Comparison of ENCODE assay signal across 8 cellular contexts in genomic region chrX:47191331-47191730, GRCh38. TPM values are rescaled to one million over a fixed set of nuclear protein-coding genes. Genes with fewer than 3 reads are reported as not detected.
A peak's percentile ranks its signal among the peaks of the same experiment; 100 is the strongest.
DNase-seq lines count a peak whose midpoint lies in the region; ATAC-seq, FAIRE-seq and TF ChIP-seq lines count a peak whose summit lies in the region.

No MANE protein-coding gene starts in this region.

- CTCF ChIA-PET in AG04449 (lab: Yijun Ruan, JAX) (interaction anchor here (0.6 to 4.1 kb wide), 8 partner anchors 9 to 331 kb away, joined by 3 to 26 read pairs (median 4); partner anchors contain the start of gene CDK16), HepG2 (lab: Yijun Ruan, JAX; ENCODE audit: low intra/inter-chr PET ratio, low total read pairs) (no interaction called here)

- peaks cover 33% of the 10 kb centered on the region for H3K4me1 ChIP-seq in HepG2 (ENCODE audit: insufficient read depth, low read length)

- in situ Hi-C loops in astrocyte of the spinal cord (cut with HindIII; ENCODE audit: low sequenced_read_pairs): no loop called here
- in situ Hi-C loops in HepG2 (cut with HindIII; ENCODE audit: extremely low pct_ligation_motif_present, low pct_unique_long_range_greater_than_20kb): loop anchor here (5.0 kb wide), 2 partner anchors 196 to 331 kb away; no protein-coding TSS in a partner anchor

- intact Hi-C loops in HepG2 (cut with micrococcal nuclease; ENCODE audit: unreplicated experiment): no loop called here

- H3K4me3 ChIP-seq in AG04449 (ENCODE audit: low read depth, low read length): peak overlapping the region; percentile 64
- H3K4me3 ChIP-seq in astrocyte of the spinal cord (ENCODE audit: low read depth, low read length): peak overlapping the region; percentile 60
- peak overlapping the region; percentile 60 to 71 (median 66) for H3K4me3 ChIP-seq in HepG2 (replicated peaks in 1 of 3; ENCODE audit: insufficient read depth in 1 of 3, low read depth in 2 of 3, low read length in 3 of 3)

- peak overlapping the region; percentile 30 for H3K27ac ChIP-seq in HepG2 (ENCODE audit: extremely low read length, insufficient read depth, low read length)

- FAIRE-seq in HepG2 (lab: Jason Lieb, UNC) (no peak), HTR-8/SVneo (lab: Jason Lieb, UNC) (no peak), H54 (lab: Jason Lieb, UNC) (no peak)

- TF ChIP-seq EP300 in HepG2 (IDR thresholded peaks at IDR 0.05; ENCODE audit: low read depth in 2 of 2, low read length in 2 of 2): no peak
- TF ChIP-seq EP300 in HepG2 (CRISPR knock-in tag; IDR thresholded peaks at IDR 0.05; ENCODE audit: borderline replicate concordance): no peak

- TF ChIP-seq RAD21 in HepG2 (CRISPR knock-in tag; IDR thresholded peaks at IDR 0.05): no peak

- peak overlapping the region; percentile 82 for H3K4me2 ChIP-seq in HepG2 (ENCODE audit: low read depth, low read length)

- TF ChIP-seq CTCF in AG04449 (IDR thresholded peaks at IDR 0.05; ENCODE audit: insufficient read depth, low read length, missing control alignments) (no peak), astrocyte of the spinal cord (IDR thresholded peaks at IDR 0.05; ENCODE audit: low read depth, low read length) (no peak), HepG2 (CRISPR knock-in tag; IDR thresholded peaks at IDR 0.05) (no peak)

- H3K79me2 ChIP-seq in HepG2 (ENCODE audit: insufficient read depth, low read length): peaks cover 23% of the 10 kb centered on the region

- POLR2A ChIA-PET in AG04449 (lab: Yijun Ruan, JAX) (no interaction called here), HepG2 (lab: Yijun Ruan, JAX) (interaction anchor here (0.9 to 2.8 kb wide), 6 partner anchors 26 to 332 kb away, joined by 3 to 17 read pairs (median 6); partner anchors contain the start of genes NDUFB11, RBM10 and USP11)

- H3K9ac ChIP-seq in HepG2 (ENCODE audit: insufficient read depth, low read depth, low read length): peak overlapping the region; percentile 62

- no peaks in the 10 kb centered on the region; a peak in 1 of 5 replicates for H3K27me3 ChIP-seq in HepG2 (ENCODE audit: control insufficient read depth in 1 of 2, insufficient read depth in 2 of 2, low read length in 2 of 2)

- H2AFZ ChIP-seq in HepG2 (ENCODE audit: low read length): no peak overlapping the region

- TF ChIP-seq POLR2A in HepG2 (IDR thresholded peaks at IDR 0.05; ENCODE audit: insufficient read depth in 1 of 2, low read depth in 2 of 2, low read length in 2 of 2) (no peak), H54 (IDR thresholded peaks at IDR 0.05; ENCODE audit: low read depth, low read length) (no peak)

- no peaks in the 10 kb centered on the region for H3K9me3 ChIP-seq in HepG2 (ENCODE audit: low read length)

- DNase-seq in AG04449 (ENCODE audit: low read depth, low spot score) (no peak), astrocyte of the spinal cord (ENCODE audit: low read depth, low spot score) (no peak), HepG2 (ENCODE audit: low spot score) (no peak), HTR-8/SVneo (ENCODE audit: insufficient read length, low spot score) (no peak), H54 (ENCODE audit: insufficient read length, low spot score) (no peak)
- DNase-seq in stimulated activated CD8-positive, alpha-beta memory T cell treated with anti-CD3 and anti-CD28 coated beads, Interleukin-15, amount 100 ng/mL, for 4 hours (ENCODE audit: low read depth in 2 of 2): peak; percentile 18 to 38

- BruUV-seq in HepG2 (replicated peaks; lab: Mats Ljungman, UMichigan): no TSS peak

- H4K20me1 ChIP-seq in HepG2 (ENCODE audit: insufficient read depth, low read length): no peaks in the 10 kb centered on the region

- peak; percentile 27 for ATAC-seq in HG03175 (IDR thresholded peaks at IDR 0.05; ENCODE audit: unreplicated experiment)
- ATAC-seq in SK-N-SH treated with all-trans-retinoic acid at 6 μM for 48 hours: 0 out of 3 replicates have a peak, but pooled peaks have one; percentile 4
- peak; percentile 53 for ATAC-seq in HepG2

- no peaks in the 10 kb centered on the region for H3K36me3 ChIP-seq in HepG2 (replicated peaks in 1 of 2; ENCODE audit: control insufficient read depth in 1 of 2, insufficient read depth in 2 of 2, low read length in 2 of 2)

- 2% methylated on average over 13 of the region's 26 CpGs for WGBS in HepG2 (ENCODE audit: low lambda C conversion rate)

RNA-seq across cellular contexts. Expression of gene UBA1, which starts 2.3 kb away (rescaled TPM):
- 93.3 and 95.6 TPM in 2 replicates for total RNA-seq in HepG2 (2016; rRNA removed; fragmentation: Illumina TruSeq; extraction: Trizol)
- total RNA-seq in HepG2 (2016; cell fraction: cytosol; rRNA removed; fragmentation: Illumina TruSeq; extraction: Trizol; ENCODE audit: low read depth): 5.4 and 7.1 TPM in 2 replicates
- 77.7 and 94.2 TPM in 2 replicates for total RNA-seq in HepG2 (2016; cell fraction: insoluble cytoplasmic fraction; rRNA removed; fragmentation: Illumina TruSeq; extraction: Trizol)
- total RNA-seq in HepG2 (2016; cell fraction: membrane; rRNA removed; fragmentation: Illumina TruSeq; extraction: Trizol): 18.1 and 19.1 TPM in 2 replicates
- 55.6 and 61.3 TPM in 2 replicates for total RNA-seq in HepG2 (2016; cell fraction: nucleus; rRNA removed; fragmentation: Illumina TruSeq; extraction: Trizol)
- 129 and 146 TPM in 2 replicates for polyA plus RNA-seq in HepG2 (2011; rRNA removed)
- polyA plus RNA-seq in HepG2 (2011; cell fraction: cytosol; rRNA removed): 77.3 and 97.9 TPM in 2 replicates
- 223 and 227 TPM in 2 replicates for polyA plus RNA-seq in HepG2 (2011; cell fraction: nucleus; rRNA removed)
- 84.6 and 94.4 TPM in 2 replicates for polyA plus RNA-seq in HepG2 (2012)
- 4.8 and 5.6 TPM in 2 replicates for polyA plus RNA-seq in HepG2 (2016; cell fraction: cytosol; fragmentation: Illumina TruSeq; extraction: Trizol; ENCODE audit: low read depth)
- polyA plus RNA-seq in HepG2 (2016; cell fraction: insoluble cytoplasmic fraction; fragmentation: Illumina TruSeq; extraction: Trizol; ENCODE audit: low read depth): 93.8 and 120 TPM in 2 replicates
- polyA plus RNA-seq in HepG2 (2016; cell fraction: membrane; fragmentation: Illumina TruSeq; extraction: Trizol; ENCODE audit: low read depth): 10.0 and 13.0 TPM in 2 replicates
- polyA plus RNA-seq in HepG2 (2016; cell fraction: nucleus; fragmentation: Illumina TruSeq; extraction: Trizol; ENCODE audit: insufficient read depth, low read depth): 158 and 178 TPM in 2 replicates
- polyA minus RNA-seq in HepG2 (2011; rRNA and poly(A)+ RNA removed; ENCODE audit: low replicate concordance): 280 and 721 TPM in 2 replicates
- 69.7 and 70.1 TPM in 2 replicates for polyA minus RNA-seq in HepG2 (2011; cell fraction: cytosol; rRNA and poly(A)+ RNA removed)
- 44.2 and 45.4 TPM in 2 replicates for polyA minus RNA-seq in HepG2 (2011; cell fraction: nucleus; rRNA and poly(A)+ RNA removed)

RNA-seq across cellular contexts. Expression of gene CDK16, which starts 27.1 kb away (rescaled TPM):
- total RNA-seq in HepG2 (2016; rRNA removed; fragmentation: Illumina TruSeq; extraction: Trizol): 54.0 and 64.5 TPM in 2 replicates
- total RNA-seq in HepG2 (2016; cell fraction: cytosol; rRNA removed; fragmentation: Illumina TruSeq; extraction: Trizol; ENCODE audit: low read depth): 42.6 and 48.2 TPM in 2 replicates
- 46.2 and 63.4 TPM in 2 replicates for total RNA-seq in HepG2 (2016; cell fraction: insoluble cytoplasmic fraction; rRNA removed; fragmentation: Illumina TruSeq; extraction: Trizol)
- total RNA-seq in HepG2 (2016; cell fraction: membrane; rRNA removed; fragmentation: Illumina TruSeq; extraction: Trizol): 101 and 102 TPM in 2 replicates
- total RNA-seq in HepG2 (2016; cell fraction: nucleus; rRNA removed; fragmentation: Illumina TruSeq; extraction: Trizol): 48.0 and 50.2 TPM in 2 replicates
- 221 and 225 TPM in 2 replicates for polyA plus RNA-seq in HepG2 (2011; rRNA removed)
- 159 and 189 TPM in 2 replicates for polyA plus RNA-seq in HepG2 (2011; cell fraction: cytosol; rRNA removed)
- 710 and 899 TPM in 2 replicates for polyA plus RNA-seq in HepG2 (2011; cell fraction: nucleus; rRNA removed)
- polyA plus RNA-seq in HepG2 (2012): 70.8 and 105 TPM in 2 replicates
- polyA plus RNA-seq in HepG2 (2016; cell fraction: cytosol; fragmentation: Illumina TruSeq; extraction: Trizol; ENCODE audit: low read depth): 81.6 and 88.2 TPM in 2 replicates
- polyA plus RNA-seq in HepG2 (2016; cell fraction: insoluble cytoplasmic fraction; fragmentation: Illumina TruSeq; extraction: Trizol; ENCODE audit: low read depth): 86.5 and 108 TPM in 2 replicates
- 133 and 157 TPM in 2 replicates for polyA plus RNA-seq in HepG2 (2016; cell fraction: membrane; fragmentation: Illumina TruSeq; extraction: Trizol; ENCODE audit: low read depth)
- polyA plus RNA-seq in HepG2 (2016; cell fraction: nucleus; fragmentation: Illumina TruSeq; extraction: Trizol; ENCODE audit: insufficient read depth, low read depth): 147 and 168 TPM in 2 replicates
- polyA minus RNA-seq in HepG2 (2011; rRNA and poly(A)+ RNA removed; ENCODE audit: low replicate concordance): 219 and 435 TPM in 2 replicates
- 89.3 and 94.1 TPM in 2 replicates for polyA minus RNA-seq in HepG2 (2011; cell fraction: cytosol; rRNA and poly(A)+ RNA removed)
- 94.1 and 102 TPM in 2 replicates for polyA minus RNA-seq in HepG2 (2011; cell fraction: nucleus; rRNA and poly(A)+ RNA removed)

RNA-seq across cellular contexts. Expression of gene USP11, which starts 41.5 kb away (rescaled TPM):
- total RNA-seq in HepG2 (2016; rRNA removed; fragmentation: Illumina TruSeq; extraction: Trizol): 23.8 and 33.6 TPM in 2 replicates
- 4.6 and 5.6 TPM in 2 replicates for total RNA-seq in HepG2 (2016; cell fraction: cytosol; rRNA removed; fragmentation: Illumina TruSeq; extraction: Trizol; ENCODE audit: low read depth)
- 23.6 and 32.3 TPM in 2 replicates for total RNA-seq in HepG2 (2016; cell fraction: insoluble cytoplasmic fraction; rRNA removed; fragmentation: Illumina TruSeq; extraction: Trizol)
- 5.5 and 6.3 TPM in 2 replicates for total RNA-seq in HepG2 (2016; cell fraction: membrane; rRNA removed; fragmentation: Illumina TruSeq; extraction: Trizol)
- total RNA-seq in HepG2 (2016; cell fraction: nucleus; rRNA removed; fragmentation: Illumina TruSeq; extraction: Trizol): 21.6 and 22.6 TPM in 2 replicates
- polyA plus RNA-seq in HepG2 (2011; rRNA removed): 31.7 and 38.8 TPM in 2 replicates
- 17.8 and 18.8 TPM in 2 replicates for polyA plus RNA-seq in HepG2 (2011; cell fraction: cytosol; rRNA removed)
- polyA plus RNA-seq in HepG2 (2011; cell fraction: nucleus; rRNA removed): 103 TPM in 2 replicates
- polyA plus RNA-seq in HepG2 (2012): 56.6 and 70.9 TPM in 2 replicates
- polyA plus RNA-seq in HepG2 (2016; cell fraction: cytosol; fragmentation: Illumina TruSeq; extraction: Trizol; ENCODE audit: low read depth): 2.1 and 3.2 TPM in 2 replicates
- 21.0 and 30.4 TPM in 2 replicates for polyA plus RNA-seq in HepG2 (2016; cell fraction: insoluble cytoplasmic fraction; fragmentation: Illumina TruSeq; extraction: Trizol; ENCODE audit: low read depth)
- 4.6 and 5.3 TPM in 2 replicates for polyA plus RNA-seq in HepG2 (2016; cell fraction: membrane; fragmentation: Illumina TruSeq; extraction: Trizol; ENCODE audit: low read depth)
- polyA plus RNA-seq in HepG2 (2016; cell fraction: nucleus; fragmentation: Illumina TruSeq; extraction: Trizol; ENCODE audit: insufficient read depth, low read depth): 45.2 and 50.2 TPM in 2 replicates
- 100 and 124 TPM in 2 replicates for polyA minus RNA-seq in HepG2 (2011; rRNA and poly(A)+ RNA removed; ENCODE audit: low replicate concordance)
- polyA minus RNA-seq in HepG2 (2011; cell fraction: cytosol; rRNA and poly(A)+ RNA removed): 41.3 and 57.4 TPM in 2 replicates
- 55.4 and 68.5 TPM in 2 replicates for polyA minus RNA-seq in HepG2 (2011; cell fraction: nucleus; rRNA and poly(A)+ RNA removed)

RNA-seq across cellular contexts. Expression of gene RBM10, which starts 46.3 kb away (rescaled TPM):
- total RNA-seq in HepG2 (2016; rRNA removed; fragmentation: Illumina TruSeq; extraction: Trizol): 41.6 and 43.1 TPM in 2 replicates
- 3.1 and 4.0 TPM in 2 replicates for total RNA-seq in HepG2 (2016; cell fraction: cytosol; rRNA removed; fragmentation: Illumina TruSeq; extraction: Trizol; ENCODE audit: low read depth)
- total RNA-seq in HepG2 (2016; cell fraction: insoluble cytoplasmic fraction; rRNA removed; fragmentation: Illumina TruSeq; extraction: Trizol): 35.5 and 44.5 TPM in 2 replicates
- total RNA-seq in HepG2 (2016; cell fraction: membrane; rRNA removed; fragmentation: Illumina TruSeq; extraction: Trizol): 12.2 and 12.8 TPM in 2 replicates
- total RNA-seq in HepG2 (2016; cell fraction: nucleus; rRNA removed; fragmentation: Illumina TruSeq; extraction: Trizol): 22.5 and 26.2 TPM in 2 replicates
- polyA plus RNA-seq in HepG2 (2011; rRNA removed): 15.8 and 15.9 TPM in 2 replicates
- polyA plus RNA-seq in HepG2 (2011; cell fraction: cytosol; rRNA removed): 10.4 and 16.9 TPM in 2 replicates
- 45.1 and 59.0 TPM in 2 replicates for polyA plus RNA-seq in HepG2 (2011; cell fraction: nucleus; rRNA removed)
- polyA plus RNA-seq in HepG2 (2012): 14.1 and 15.9 TPM in 2 replicates
- polyA plus RNA-seq in HepG2 (2016; cell fraction: cytosol; fragmentation: Illumina TruSeq; extraction: Trizol; ENCODE audit: low read depth): 2.7 and 3.4 TPM in 2 replicates
- polyA plus RNA-seq in HepG2 (2016; cell fraction: insoluble cytoplasmic fraction; fragmentation: Illumina TruSeq; extraction: Trizol; ENCODE audit: low read depth): 29.5 and 39.2 TPM in 2 replicates
- polyA plus RNA-seq in HepG2 (2016; cell fraction: membrane; fragmentation: Illumina TruSeq; extraction: Trizol; ENCODE audit: low read depth): 6.9 and 7.3 TPM in 2 replicates
- polyA plus RNA-seq in HepG2 (2016; cell fraction: nucleus; fragmentation: Illumina TruSeq; extraction: Trizol; ENCODE audit: insufficient read depth, low read depth): 49.1 and 54.4 TPM in 2 replicates
- polyA minus RNA-seq in HepG2 (2011; rRNA and poly(A)+ RNA removed; ENCODE audit: low replicate concordance): 24.6 and 41.4 TPM in 2 replicates
- polyA minus RNA-seq in HepG2 (2011; cell fraction: cytosol; rRNA and poly(A)+ RNA removed): 10.8 and 15.2 TPM in 2 replicates
- polyA minus RNA-seq in HepG2 (2011; cell fraction: nucleus; rRNA and poly(A)+ RNA removed): 9.4 and 10.0 TPM in 2 replicates

RNA-seq across cellular contexts. Expression of gene NDUFB11, which starts 46.8 kb away (rescaled TPM):
- total RNA-seq in HepG2 (2016; rRNA removed; fragmentation: Illumina TruSeq; extraction: Trizol): 94.8 and 100 TPM in 2 replicates
- total RNA-seq in HepG2 (2016; cell fraction: cytosol; rRNA removed; fragmentation: Illumina TruSeq; extraction: Trizol; ENCODE audit: low read depth): 63.5 and 69.5 TPM in 2 replicates
- 101 and 102 TPM in 2 replicates for total RNA-seq in HepG2 (2016; cell fraction: insoluble cytoplasmic fraction; rRNA removed; fragmentation: Illumina TruSeq; extraction: Trizol)
- total RNA-seq in HepG2 (2016; cell fraction: membrane; rRNA removed; fragmentation: Illumina TruSeq; extraction: Trizol): 56.7 and 63.8 TPM in 2 replicates
- 50.3 and 51.3 TPM in 2 replicates for total RNA-seq in HepG2 (2016; cell fraction: nucleus; rRNA removed; fragmentation: Illumina TruSeq; extraction: Trizol)
- polyA plus RNA-seq in HepG2 (2011; rRNA removed): 46.6 and 53.9 TPM in 2 replicates
- 62.7 and 82.8 TPM in 2 replicates for polyA plus RNA-seq in HepG2 (2011; cell fraction: cytosol; rRNA removed)
- 23.0 and 26.5 TPM in 2 replicates for polyA plus RNA-seq in HepG2 (2011; cell fraction: nucleus; rRNA removed)
- 42.6 and 54.4 TPM in 2 replicates for polyA plus RNA-seq in HepG2 (2012)
- 79.8 and 82.5 TPM in 2 replicates for polyA plus RNA-seq in HepG2 (2016; cell fraction: cytosol; fragmentation: Illumina TruSeq; extraction: Trizol; ENCODE audit: low read depth)
- polyA plus RNA-seq in HepG2 (2016; cell fraction: insoluble cytoplasmic fraction; fragmentation: Illumina TruSeq; extraction: Trizol; ENCODE audit: low read depth): 92.6 and 96.5 TPM in 2 replicates
- 57.9 and 58.0 TPM in 2 replicates for polyA plus RNA-seq in HepG2 (2016; cell fraction: membrane; fragmentation: Illumina TruSeq; extraction: Trizol; ENCODE audit: low read depth)
- 81.9 and 89.2 TPM in 2 replicates for polyA plus RNA-seq in HepG2 (2016; cell fraction: nucleus; fragmentation: Illumina TruSeq; extraction: Trizol; ENCODE audit: insufficient read depth, low read depth)
- 77.2 and 279 TPM in 2 replicates for polyA minus RNA-seq in HepG2 (2011; rRNA and poly(A)+ RNA removed; ENCODE audit: low replicate concordance)
- 29.8 and 30.6 TPM in 2 replicates for polyA minus RNA-seq in HepG2 (2011; cell fraction: cytosol; rRNA and poly(A)+ RNA removed)
- 7.1 and 9.5 TPM in 2 replicates for polyA minus RNA-seq in HepG2 (2011; cell fraction: nucleus; rRNA and poly(A)+ RNA removed)

Comparison
In these comparisons a context has a peak if more than half of its experiments do, and no peak if none do; other contexts are left out.
1. DNase-seq: peak in stimulated activated CD8-positive, alpha-beta memory T cell treated with anti-CD3 and anti-CD28 coated beads, Interleukin-15, amount 100 ng/mL, for 4 hours (2 of 2); none in AG04449 (single experiment), astrocyte of the spinal cord (single experiment), HepG2 (single experiment), HTR-8/SVneo (single experiment) and H54 (single experiment).
2. Peak in every context shown above with its lines, with median percentiles within 50 percentile points of each other: H3K4me3 ChIP-seq and ATAC-seq.